ENCODE assay signal across 23 cellular contexts in the genomic region with DNA sequence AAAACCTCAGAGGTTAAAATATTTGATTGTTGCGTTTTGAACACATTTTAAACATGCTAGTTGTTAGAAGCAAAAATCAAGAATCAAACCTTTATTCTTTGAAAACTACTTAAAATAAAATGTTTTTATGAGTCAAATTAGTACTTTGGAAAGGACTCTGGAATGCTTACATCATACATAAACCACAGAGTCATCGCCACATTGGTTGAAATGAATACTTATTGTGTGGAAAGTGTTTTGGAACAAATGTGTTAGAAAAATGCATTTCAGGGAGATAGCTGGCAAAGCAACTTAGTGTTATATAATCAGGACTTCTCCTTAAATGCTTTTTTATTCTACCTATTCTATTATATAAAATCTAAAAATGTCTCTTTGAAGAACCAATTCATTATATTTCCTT. TPM values are rescaled to one million over a fixed set of nuclear protein-coding genes. Genes with fewer than 3 reads are reported as not detected.
DNase-seq lines count a peak whose midpoint lies in the region; ATAC-seq and TF ChIP-seq lines count a peak whose summit lies in the region.
"Had no signal": no experiment of that assay in that cellular context is flagged by ENCODE, and none has a peak within 500 bp of the region (broad histone marks: within the 10 kb centered on the region; RNA-seq: fewer than 3 reads in every experiment).

No MANE protein-coding gene starts in this region.

- H3K4me1 ChIP-seq in ACC112 (ENCODE audit: control insufficient read depth, insufficient read depth, low read length, unreplicated experiment) = peaks cover 13% of the 10 kb centered on the region
- H3K4me1 ChIP-seq: prostate gland, testis had no signal

- TF ChIP-seq CTCF in astrocyte of the cerebellum (IDR thresholded peaks at IDR 0.05; ENCODE audit: low read depth, low read length, missing control alignments) (no peak), foreskin fibroblast (IDR thresholded peaks at IDR 0.05; ENCODE audit: low read depth, low read length) (no peak), coronary artery (IDR thresholded peaks at IDR 0.05) (no peak)

- no peaks in the 10 kb centered on the region for H3K27me3 ChIP-seq in ACC112 (ENCODE audit: insufficient read depth, low read length)
- H3K27me3 ChIP-seq: testis had no signal

- DNase-seq in GM04503 (ENCODE audit: low read depth) = peak; percentile 54
- DNase-seq in astrocyte of the cerebellum (ENCODE audit: low read depth) = peak; percentile 76
- peak; percentile 56 to 75 for DNase-seq in foreskin fibroblast
- no peak for DNase-seq in effector CD8-positive, alpha-beta T cell (lab: John Stamatoyannopoulos, UW)
- no peak for DNase-seq in left cardiac atrium
- no peak for DNase-seq in hepatic stellate cell (ENCODE audit: low spot score)
- no peak for DNase-seq in coronary artery (ENCODE audit: low spot score)
- DNase-seq: activated B cell treated with CpG ODN at 0.5 μM for 24 hours; activated CD8-positive, alpha-beta T cell treated with anti-CD3 and anti-CD28 coated beads for 36 hours; CD8-positive, alpha-beta T cell; DMS79 treated with DMSO at 0.1 percent for 48 hours; hippocampal formation; kidney; NCI-H1092 treated with DMSO at 0.1 percent for 48 hours; NCI-H2107; NCI-H524 treated with DMSO at 0.1 percent for 48 hours; stimulated activated CD4-positive, alpha-beta T cell treated with anti-CD3 and anti-CD28 coated beads, Interleukin-12 subunit alpha, Interleukin-12 subunit beta, amount 100 ng/mL, for 4 hours; testis had no signal

- in situ Hi-C loops in astrocyte of the cerebellum (cut with HindIII; ENCODE audit: low sequenced_read_pairs) = no loop called here

- H3K36me3 ChIP-seq in ACC112 (ENCODE audit: insufficient read depth, low read length) = no peaks in the 10 kb centered on the region
- H3K36me3 ChIP-seq: prostate gland had no signal

- H3K27ac ChIP-seq in ACC112 (ENCODE audit: low read depth, low read length) (peak overlapping the region; percentile 15; the same call in 1 of the 2 replicates), coronary artery (no peak overlapping the region)
- H3K27ac ChIP-seq: prostate gland, testis had no signal

- no peak overlapping the region for H2AFZ ChIP-seq in ACC112 (ENCODE audit: low read length, unreplicated experiment)

- H3K79me2 ChIP-seq in ACC112 (ENCODE audit: control insufficient read depth, insufficient read depth, low read length, unreplicated experiment) = no peaks in the 10 kb centered on the region

- no peak for ATAC-seq in left cardiac atrium
- ATAC-seq: activated CD8-positive, alpha-beta T cell treated with anti-CD3 and anti-CD28 coated beads for 36 hours; activated naive CD4-positive, alpha-beta T cell treated with anti-CD3 and anti-CD28 coated beads, Interleukin-2, amount 50 U/mL, for 72 hours; CD8-positive, alpha-beta T cell; K562; Right ventricle myocardium inferior had no signal

- H3K4me3 ChIP-seq in ACC112 (ENCODE audit: low read depth, low read length) = no peak overlapping the region
- no peak overlapping the region for H3K4me3 ChIP-seq in astrocyte of the cerebellum (ENCODE audit: low read depth, low read length)
- H3K4me3 ChIP-seq in foreskin fibroblast (ENCODE audit: low read depth in 1 of 2, low read length in 2 of 2) = no peak overlapping the region
- no peak overlapping the region for H3K4me3 ChIP-seq in coronary artery
- H3K4me3 ChIP-seq: K562, prostate gland, testis had no signal

- intact Hi-C loops in left cardiac atrium (cut with DNase I) = no loop called here

RNA-seq across cellular contexts. Expression of gene CAMK2D, which starts 49.4 kb away (rescaled TPM):
- total RNA-seq in left cardiac atrium = 100 to 1,000 TPM; 133 to 136 TPM

Comparison
In these comparisons a context has a peak if more than half of its experiments do, and no peak if none do; other contexts are left out.
1. DNase-seq: peak in GM04503 (single experiment), astrocyte of the cerebellum (single experiment) and foreskin fibroblast (2 of 2); none in effector CD8-positive, alpha-beta T cell (single experiment), left cardiac atrium (single experiment), hepatic stellate cell (single experiment) and coronary artery (single experiment).